ENCODE assay signal across 1 cellular context in the genomic region with DNA sequence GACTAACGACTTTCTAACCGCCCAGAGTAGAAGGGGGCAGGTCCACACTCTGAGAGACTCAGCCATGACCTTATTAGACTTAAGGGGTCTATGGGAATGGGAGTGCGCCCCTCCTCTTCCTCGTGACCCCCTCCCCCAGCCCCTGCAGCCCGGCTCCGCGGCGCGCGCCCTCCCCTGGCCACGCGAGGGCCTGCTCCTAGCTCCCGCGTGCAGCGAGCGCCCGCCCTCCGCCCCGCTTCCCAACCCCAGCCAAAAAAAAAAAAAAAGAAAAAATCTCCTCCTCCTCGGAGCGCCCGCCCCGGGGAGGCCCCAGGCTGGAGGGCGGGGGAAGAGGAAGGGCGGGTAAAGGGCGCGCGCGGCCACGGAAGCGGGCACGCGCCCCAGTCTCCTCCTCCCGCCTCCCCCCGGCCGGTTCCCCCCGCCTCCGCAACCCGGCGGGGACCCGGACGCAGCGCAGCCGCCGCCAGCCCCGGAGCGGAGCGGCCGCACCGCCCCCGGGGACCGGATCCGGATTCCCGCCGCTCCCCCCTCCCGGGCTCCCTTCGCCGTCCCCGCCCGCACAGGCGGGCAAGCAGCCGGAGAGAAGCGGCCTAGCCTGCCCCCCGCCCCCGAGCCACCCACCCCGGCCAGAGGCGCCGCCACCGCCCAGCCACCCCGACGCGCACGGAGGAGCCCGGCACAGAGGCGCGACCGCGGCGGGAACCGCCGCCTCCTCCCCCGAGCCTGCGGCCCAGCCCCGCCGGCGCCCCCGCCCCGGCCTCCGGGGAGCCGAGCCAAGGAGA.
TF ChIP-seq lines count a peak whose summit lies in the region.

No MANE protein-coding gene starts in this region.

TF ChIP-seq in GM23338, 12 proteins besides CTCF, POLR2A, EP300 and RAD21 (continued from another document):
- TF ChIP-seq, protein P1, sequence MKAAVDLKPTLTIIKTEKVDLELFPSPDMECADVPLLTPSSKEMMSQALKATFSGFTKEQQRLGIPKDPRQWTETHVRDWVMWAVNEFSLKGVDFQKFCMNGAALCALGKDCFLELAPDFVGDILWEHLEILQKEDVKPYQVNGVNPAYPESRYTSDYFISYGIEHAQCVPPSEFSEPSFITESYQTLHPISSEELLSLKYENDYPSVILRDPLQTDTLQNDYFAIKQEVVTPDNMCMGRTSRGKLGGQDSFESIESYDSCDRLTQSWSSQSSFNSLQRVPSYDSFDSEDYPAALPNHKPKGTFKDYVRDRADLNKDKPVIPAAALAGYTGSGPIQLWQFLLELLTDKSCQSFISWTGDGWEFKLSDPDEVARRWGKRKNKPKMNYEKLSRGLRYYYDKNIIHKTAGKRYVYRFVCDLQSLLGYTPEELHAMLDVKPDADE (IDR thresholded peaks at IDR 0.05) = no peak
- TF ChIP-seq, protein P2, sequence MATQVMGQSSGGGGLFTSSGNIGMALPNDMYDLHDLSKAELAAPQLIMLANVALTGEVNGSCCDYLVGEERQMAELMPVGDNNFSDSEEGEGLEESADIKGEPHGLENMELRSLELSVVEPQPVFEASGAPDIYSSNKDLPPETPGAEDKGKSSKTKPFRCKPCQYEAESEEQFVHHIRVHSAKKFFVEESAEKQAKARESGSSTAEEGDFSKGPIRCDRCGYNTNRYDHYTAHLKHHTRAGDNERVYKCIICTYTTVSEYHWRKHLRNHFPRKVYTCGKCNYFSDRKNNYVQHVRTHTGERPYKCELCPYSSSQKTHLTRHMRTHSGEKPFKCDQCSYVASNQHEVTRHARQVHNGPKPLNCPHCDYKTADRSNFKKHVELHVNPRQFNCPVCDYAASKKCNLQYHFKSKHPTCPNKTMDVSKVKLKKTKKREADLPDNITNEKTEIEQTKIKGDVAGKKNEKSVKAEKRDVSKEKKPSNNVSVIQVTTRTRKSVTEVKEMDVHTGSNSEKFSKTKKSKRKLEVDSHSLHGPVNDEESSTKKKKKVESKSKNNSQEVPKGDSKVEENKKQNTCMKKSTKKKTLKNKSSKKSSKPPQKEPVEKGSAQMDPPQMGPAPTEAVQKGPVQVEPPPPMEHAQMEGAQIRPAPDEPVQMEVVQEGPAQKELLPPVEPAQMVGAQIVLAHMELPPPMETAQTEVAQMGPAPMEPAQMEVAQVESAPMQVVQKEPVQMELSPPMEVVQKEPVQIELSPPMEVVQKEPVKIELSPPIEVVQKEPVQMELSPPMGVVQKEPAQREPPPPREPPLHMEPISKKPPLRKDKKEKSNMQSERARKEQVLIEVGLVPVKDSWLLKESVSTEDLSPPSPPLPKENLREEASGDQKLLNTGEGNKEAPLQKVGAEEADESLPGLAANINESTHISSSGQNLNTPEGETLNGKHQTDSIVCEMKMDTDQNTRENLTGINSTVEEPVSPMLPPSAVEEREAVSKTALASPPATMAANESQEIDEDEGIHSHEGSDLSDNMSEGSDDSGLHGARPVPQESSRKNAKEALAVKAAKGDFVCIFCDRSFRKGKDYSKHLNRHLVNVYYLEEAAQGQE (IDR thresholded peaks at IDR 0.05; ENCODE audit: unreplicated experiment) = no peak
- TF ChIP-seq EZH2phosphoT487 (IDR thresholded peaks at IDR 0.05; ENCODE audit: unreplicated experiment) = no peak
- TF ChIP-seq POLR2AphosphoS5 (IDR thresholded peaks at IDR 0.05; ENCODE audit: low read depth) = no peak
- no peak for TF ChIP-seq ZNF114 (CRISPR knock-in tag; IDR thresholded peaks at IDR 0.05)
- no peak for TF ChIP-seq STAT1 (IDR thresholded peaks at IDR 0.05; ENCODE audit: unreplicated experiment)
- no peak for TF ChIP-seq ZNF331 (CRISPR knock-in tag; IDR thresholded peaks at IDR 0.05; ENCODE audit: low read depth)
TF ChIP-seq in GM23338: peak in this region for 0.
